Comparison of ENCODE assay signal across 14 cellular contexts in the genomic region with DNA sequence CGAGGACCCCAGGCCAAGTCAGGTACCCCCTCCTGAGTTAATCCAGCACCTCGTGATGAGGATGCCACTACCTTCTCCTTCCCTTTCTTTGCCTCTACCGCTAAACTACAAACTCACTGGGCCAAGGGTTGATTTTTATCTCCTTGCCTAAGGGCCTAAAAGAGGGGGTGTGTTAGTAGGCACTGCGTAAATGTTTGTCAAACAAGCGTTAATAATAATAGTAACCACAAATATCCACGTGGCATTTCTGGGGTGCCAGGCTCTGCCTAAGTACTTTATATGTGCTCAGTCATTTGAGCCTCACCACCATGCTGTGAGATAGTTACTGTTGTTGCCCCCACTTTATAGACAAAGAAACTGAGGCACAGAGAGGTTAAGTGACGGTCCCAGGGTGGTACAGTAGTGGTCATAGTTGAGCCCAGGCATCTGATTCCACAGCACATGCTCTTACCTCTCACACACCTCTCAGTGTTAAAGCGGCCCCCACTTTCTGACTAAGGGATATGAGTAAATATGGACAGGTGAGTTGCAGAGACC. TPM values are rescaled to one million over a fixed set of nuclear protein-coding genes. Genes with fewer than 3 reads are reported as not detected.
DNase-seq lines count a peak whose midpoint lies in the region; ATAC-seq, FAIRE-seq and TF ChIP-seq lines count a peak whose summit lies in the region.
"Had no signal": no experiment of that assay in that cellular context is flagged by ENCODE, and none has a peak within 500 bp of the region (broad histone marks: within the 10 kb centered on the region; RNA-seq: fewer than 3 reads in every experiment).

No MANE protein-coding gene starts in this region.

- no peak overlapping the region for H3K4me2 ChIP-seq in astrocyte (ENCODE audit: low read length)

- no peak for FAIRE-seq in astrocyte (lab: Jason Lieb, UNC)

- intact Hi-C loops in left lung (cut with DNase I): no loop called here

- H4K20me1 ChIP-seq in astrocyte (ENCODE audit: insufficient read depth, low read length): no peaks in the 10 kb centered on the region

- H3K9me3 Mint-ChIP-seq in astrocyte (ENCODE audit: unreplicated experiment): peaks cover 2% of the 10 kb centered on the region
- no peaks in the 10 kb centered on the region for H3K9me3 Mint-ChIP-seq in stimulated activated memory B cell treated with anti-CD40 and anti-IgM and Interleukin-4, amounts not matched to agents 10 μg/mL and 1 μg/mL and 100 μg/mL, for 72 hours

- peak overlapping the region; percentile 90 for H3K27ac ChIP-seq in astrocyte (ENCODE audit: low read depth, low read length)
- H3K27ac ChIP-seq in left lung: peak overlapping the region; percentile 84 to 98
- H3K27ac ChIP-seq: epithelial cell of prostate, SJCRH30 had no signal

- H3K9me3 ChIP-seq in astrocyte (ENCODE audit: insufficient read depth, low read depth, low read length): no peaks in the 10 kb centered on the region
- no peaks in the 10 kb centered on the region for H3K9me3 ChIP-seq in left lung
- H3K9me3 ChIP-seq: SJCRH30 had no signal

- H3K36me3 ChIP-seq in astrocyte (ENCODE audit: insufficient read depth, low read length): peaks cover 8% of the 10 kb centered on the region
- peaks cover 0 to 31% of the 10 kb centered on the region in 2 donors for H3K36me3 ChIP-seq in left lung

- H3K4me3 ChIP-seq in astrocyte (ENCODE audit: insufficient read depth, low read depth, low read length) (no peak overlapping the region), left lung (no peak overlapping the region)
- H3K4me3 ChIP-seq: SJCRH30 had no signal

- peaks cover 34% of the 10 kb centered on the region for H3K36me3 Mint-ChIP-seq in astrocyte (ENCODE audit: low read depth, unreplicated experiment)
- H3K36me3 Mint-ChIP-seq in stimulated activated memory B cell treated with anti-CD40 and anti-IgM and Interleukin-4, amounts not matched to agents 10 μg/mL and 1 μg/mL and 100 μg/mL, for 72 hours: peaks cover 66% of the 10 kb centered on the region

- peaks cover 65% of the 10 kb centered on the region for H3K79me2 ChIP-seq in astrocyte (ENCODE audit: insufficient read depth, low read length)

- H3K27me3 ChIP-seq in astrocyte (ENCODE audit: insufficient read depth, low read length) (no peaks in the 10 kb centered on the region), left lung (no peaks in the 10 kb centered on the region)
- H3K27me3 ChIP-seq: SJCRH30 had no signal

- peak overlapping the region; percentile 80 for H3K27ac Mint-ChIP-seq in astrocyte (ENCODE audit: unreplicated experiment)
- peak overlapping the region; percentile 37 for H3K27ac Mint-ChIP-seq in stimulated activated memory B cell treated with anti-CD40 and anti-IgM and Interleukin-4, amounts not matched to agents 10 μg/mL and 1 μg/mL and 100 μg/mL, for 72 hours

- peaks cover 43% of the 10 kb centered on the region for H3K4me1 Mint-ChIP-seq in astrocyte (ENCODE audit: low read depth, unreplicated experiment)
- peaks cover 45% of the 10 kb centered on the region for H3K4me1 Mint-ChIP-seq in stimulated activated memory B cell treated with anti-CD40 and anti-IgM and Interleukin-4, amounts not matched to agents 10 μg/mL and 1 μg/mL and 100 μg/mL, for 72 hours

- DNase-seq in CD1c-positive myeloid dendritic cell (ENCODE audit: extremely low spot score): peak; percentile 40
- no peak for DNase-seq in astrocyte (ENCODE audit: low read depth)
- DNase-seq in left lung: no peak
- DNase-seq in KG1 (lab: John Stamatoyannopoulos, UW): no peak
- DNase-seq in MV-4-11 (lab: John Stamatoyannopoulos, UW): no peak
- DNase-seq in NCI-H510A treated with DMSO at 0.1 percent for 48 hours (lab: John Stamatoyannopoulos, UW): no peak
- DNase-seq: activated T-cell treated with anti-CD3 and anti-CD28 coated beads for 4 hours, H7, NCI-H1436 treated with DMSO at 0.1 percent for 48 hours, NCI-H748 treated with DMSO at 0.1 percent for 48 hours, SJCRH30 had no signal

- no peak overlapping the region for H2AFZ ChIP-seq in astrocyte (ENCODE audit: low read depth, low read length)

- no peak for TF ChIP-seq CTCF in astrocyte (IDR thresholded peaks at IDR 0.05; ENCODE audit: insufficient read depth, low read depth, low read length)
- TF ChIP-seq CTCF in left lung (IDR thresholded peaks at IDR 0.05): no peak

- no peaks in the 10 kb centered on the region for H3K27me3 Mint-ChIP-seq in astrocyte (ENCODE audit: low read depth, unreplicated experiment)
- no peaks in the 10 kb centered on the region for H3K27me3 Mint-ChIP-seq in stimulated activated memory B cell treated with anti-CD40 and anti-IgM and Interleukin-4, amounts not matched to agents 10 μg/mL and 1 μg/mL and 100 μg/mL, for 72 hours

- ATAC-seq in left lung (peak; percentile 23), HG03457 (IDR thresholded peaks at IDR 0.05; ENCODE audit: unreplicated experiment) (no peak)
- ATAC-seq in stimulated activated memory B cell treated with anti-CD40 and anti-IgM and Interleukin-4, amounts not matched to agents 10 μg/mL and 1 μg/mL and 100 μg/mL, for 72 hours: no peak

- H3K4me3 Mint-ChIP-seq in astrocyte (ENCODE audit: unreplicated experiment): no peak overlapping the region
- H3K4me3 Mint-ChIP-seq in stimulated activated memory B cell treated with anti-CD40 and anti-IgM and Interleukin-4, amounts not matched to agents 10 μg/mL and 1 μg/mL and 100 μg/mL, for 72 hours: no peak overlapping the region

- peak overlapping the region; percentile 86 for H3K9ac ChIP-seq in astrocyte (ENCODE audit: low read length)

- H3K4me1 ChIP-seq in astrocyte (ENCODE audit: insufficient read depth, low read length) (peaks cover 28% of the 10 kb centered on the region), left lung (peaks cover 15 to 84% of the 10 kb centered on the region in 2 donors)
- H3K4me1 ChIP-seq: SJCRH30 had no signal

RNA-seq across cellular contexts. Expression of gene ERGIC1, which starts 52.4 kb away (rescaled TPM):
- total RNA-seq in astrocyte (131 and 137 TPM in 2 replicates), left lung (100 to 1,000 TPM; 165 to 229 TPM)
